Comparison of ENCODE assay signal across 20 cellular contexts in genomic region chr6:353642-354614, GRCh38. TPM values are rescaled to one million over a fixed set of nuclear protein-coding genes. Genes with fewer than 3 reads are reported as not detected.
DNase-seq lines count a peak whose midpoint lies in the region; ATAC-seq and TF ChIP-seq lines count a peak whose summit lies in the region.
"Had no signal": no experiment of that assay in that cellular context is flagged by ENCODE, and none has a peak within 500 bp of the region (broad histone marks: within the 10 kb centered on the region; RNA-seq: fewer than 3 reads in every experiment).

No MANE protein-coding gene starts in this region.

- no peaks in the 10 kb centered on the region for H3K9me2 ChIP-seq in OCI-LY7 (ENCODE audit: insufficient read depth, low read length)

- no peaks in the 10 kb centered on the region for H3K36me3 Mint-ChIP-seq in Caco-2 (ENCODE audit: insufficient read depth, unreplicated experiment)

- peak overlapping the region; percentile 66 for H3K4me2 ChIP-seq in OCI-LY7 (ENCODE audit: low read length)

- no peak for DNase-seq in OCI-LY7 (ENCODE audit: low spot score)
- peak; percentile 59 for DNase-seq in sciatic nerve (ENCODE audit: low spot score)
- no peak for DNase-seq in Caco-2
- no peak for DNase-seq in HUDEP-2 (lab: John Stamatoyannopoulos, UW; ENCODE audit: unreplicated experiment in 76 of 76)
- DNase-seq: activated CD8-positive, alpha-beta memory T cell treated with anti-CD3 and anti-CD28 coated beads for 24 hours; activated T-cell treated with anti-CD3 and anti-CD28 coated beads, Interleukin-2, amount 50 U/mL, for 24 hours; mammary epithelial cell; NCI-H1417 treated with DMSO at 0.1 percent for 48 hours; NCI-H2081 treated with DMSO at 0.1 percent for 48 hours; NCI-H82; SHP77; stimulated activated CD4-positive, alpha-beta T cell treated with anti-CD3 and anti-CD28 coated beads, Interleukin-2, amount 100 ng/mL, for 48 hours; stimulated activated naive CD4-positive, alpha-beta T cell; SW 1271 had no signal

- TF ChIP-seq CTCF in HEK293 (tag by site-specific recombination; IDR thresholded peaks at IDR 0.05) = no peak
- no peak for TF ChIP-seq CTCF in OCI-LY7 (conservative IDR thresholded peaks at IDR 0.05; ENCODE audit: low read length)
- TF ChIP-seq CTCF in Caco-2 (IDR thresholded peaks at IDR 0.05; ENCODE audit: insufficient read depth in 1 of 2, low read depth in 1 of 2, low read length in 1 of 2, severe bottlenecking in 1 of 2, unreplicated experiment in 1 of 2) = no peak

- H3K79me2 ChIP-seq in OCI-LY7 (ENCODE audit: insufficient read depth, low read depth, low read length) = no peaks in the 10 kb centered on the region

- CTCF ChIA-PET in HEK293 (lab: Yijun Ruan, JAX) = interaction anchor here (0.6 to 0.8 kb wide), 2 partner anchors 8 to 35 kb away, joined by 3 read pairs; no protein-coding TSS in a partner anchor
- CTCF ChIA-PET in OCI-LY7 (lab: Charles Lee; ENCODE audit: unreplicated experiment) = interaction anchor here (0.9 to 1.1 kb wide), 2 partner anchors 12 to 39 kb away, joined by 3 to 4 read pairs; no protein-coding TSS in a partner anchor
- CTCF ChIA-PET in Caco-2 (lab: Charles Lee) = no interaction called here

- peaks cover 3% of the 10 kb centered on the region for H3K27me3 Mint-ChIP-seq in Caco-2 (ENCODE audit: insufficient read depth, unreplicated experiment)
- H3K27me3 Mint-ChIP-seq: activated T-cell treated with anti-CD3 and anti-CD28 coated beads, Interleukin-2, amount 50 U/mL, for 24 hours had no signal

- POLR2A ChIA-PET in HEK293 (lab: Yijun Ruan, JAX) = no interaction called here
- POLR2A ChIA-PET in OCI-LY7 (lab: Charles Lee) = interaction anchor here (0.6 to 8.4 kb wide), 10 partner anchors 8 to 133 kb away, joined by 3 to 77 read pairs (median 8); partner anchors contain the start of gene IRF4
- POLR2A ChIA-PET in Caco-2 (lab: Charles Lee) = no interaction called here

- no peak overlapping the region for H2AFZ ChIP-seq in OCI-LY7 (ENCODE audit: low read length)

- H3K27me3 ChIP-seq in Caco-2 (replicated peaks; ENCODE audit: control insufficient read depth, insufficient read depth, low read length) = no peaks in the 10 kb centered on the region
- H3K27me3 ChIP-seq: neutrophil had no signal

- no peak overlapping the region for H3K4me3 Mint-ChIP-seq in Caco-2 (ENCODE audit: unreplicated experiment)
- H3K4me3 Mint-ChIP-seq: activated T-cell treated with anti-CD3 and anti-CD28 coated beads, Interleukin-2, amount 50 U/mL, for 24 hours had no signal

- H3K27ac ChIP-seq in HEK293 (ENCODE audit: extremely low read depth, low read depth, low read length) (no peak overlapping the region), OCI-LY7 (ENCODE audit: low read depth, low read length, poor library complexity, severe bottlenecking) (peak overlapping the region; percentile 86)
- H3K27ac ChIP-seq: neutrophil had no signal

- intact Hi-C loops in OCI-LY7 (cut with micrococcal nuclease; ENCODE audit: unreplicated experiment) = loop anchor here (5.0 kb wide), 1 partner anchor 38 kb away; the partner anchor contains the start of gene IRF4
- intact Hi-C loops in sciatic nerve (cut with DNase I) = no loop called here
- intact Hi-C loops in Caco-2 (cut with micrococcal nuclease; ENCODE audit: unreplicated experiment) = no loop called here

- BruUV-seq in OCI-LY7 (replicated peaks; lab: Mats Ljungman, UMichigan) (no TSS peak), Caco-2 (replicated peaks; lab: Mats Ljungman, UMichigan) (no TSS peak)

- H3K4me1 ChIP-seq in HEK293 (ENCODE audit: control insufficient read depth, insufficient read depth, low read length) = 0 out of 2 replicates have a peak, but pooled peaks cover 3% of the 10 kb centered on the region
- peaks cover 99% of the 10 kb centered on the region for H3K4me1 ChIP-seq in OCI-LY7 (ENCODE audit: insufficient read depth, low read length, poor library complexity, severe bottlenecking)
- H3K4me1 ChIP-seq in Caco-2 = no peaks in the 10 kb centered on the region
- H3K4me1 ChIP-seq: HAP-1 had no signal

- H3K36me3 ChIP-seq in HEK293 (ENCODE audit: control insufficient read depth in 2 of 2, insufficient read depth in 1 of 2, low read length in 2 of 2) (no peaks in the 10 kb centered on the region), OCI-LY7 (ENCODE audit: insufficient read depth, low read length) (peaks cover 6% of the 10 kb centered on the region; the same call in 1 of the 2 replicates), Caco-2 (ENCODE audit: control insufficient read depth, insufficient read depth, low read length) (no peaks in the 10 kb centered on the region)
- H3K36me3 ChIP-seq: HAP-1 had no signal

- H3K4me3 ChIP-seq in HEK293 (ENCODE audit: low read depth, low read length) = no peak overlapping the region
- H3K4me3 ChIP-seq in OCI-LY7 (ENCODE audit: low read depth, low read length, poor library complexity, severe bottlenecking) = no peak overlapping the region
- H3K4me3 ChIP-seq in Caco-2 (ENCODE audit: low read depth, low read length) = no peak overlapping the region
- H3K4me3 ChIP-seq: HAP-1 had no signal

- no peaks in the 10 kb centered on the region for H3K9me3 Mint-ChIP-seq in Caco-2 (ENCODE audit: unreplicated experiment)
- H3K9me3 Mint-ChIP-seq: activated T-cell treated with anti-CD3 and anti-CD28 coated beads, Interleukin-2, amount 50 U/mL, for 24 hours had no signal

- no peaks in the 10 kb centered on the region for H4K20me1 ChIP-seq in OCI-LY7 (ENCODE audit: insufficient read depth, low read length)

- H3K9me3 ChIP-seq in HEK293 (ENCODE audit: control insufficient read depth, insufficient read depth, low read depth, low read length) (no peaks in the 10 kb centered on the region), OCI-LY7 (ENCODE audit: low read length) (no peaks in the 10 kb centered on the region), Caco-2 (no peaks in the 10 kb centered on the region)
- H3K9me3 ChIP-seq: neutrophil had no signal

- H3K4me1 Mint-ChIP-seq in Caco-2 (ENCODE audit: low read depth, unreplicated experiment) = no peaks in the 10 kb centered on the region

- H3K27ac Mint-ChIP-seq in Caco-2 (ENCODE audit: unreplicated experiment) = no peak overlapping the region
- H3K27ac Mint-ChIP-seq: activated T-cell treated with anti-CD3 and anti-CD28 coated beads, Interleukin-2, amount 50 U/mL, for 24 hours had no signal

- ATAC-seq in esophagus mucosa = peak; percentile 4
- ATAC-seq in sciatic nerve = no peak
- no peak for ATAC-seq in GM21447 (IDR thresholded peaks at IDR 0.05; ENCODE audit: unreplicated experiment)

TF ChIP-seq in HEK293, 187 proteins besides CTCF, POLR2A, EP300 and RAD21:
- TF ChIP-seq ZNF548 (tag by site-specific recombination; IDR thresholded peaks at IDR 0.05) = 0 out of 2 replicates have a peak, but pooled peaks have one; percentile 13
- TF ChIP-seq HOXD13 (CRISPR knock-in tag; IDR thresholded peaks at IDR 0.05; ENCODE audit: borderline replicate concordance) = 0 out of 2 replicates have a peak, but pooled peaks have one; percentile 9
- no peak for TF ChIP-seq ZNF311 (tag by site-specific recombination; IDR thresholded peaks at IDR 0.05; ENCODE audit: borderline replicate concordance)

RNA-seq across cellular contexts. Expression of gene IRF4, which starts 37.6 kb away (rescaled TPM):
- total RNA-seq in OCI-LY7 (2014; rRNA removed; shearing (Covaris generic)) = 143 and 189 TPM in 2 replicates
- total RNA-seq in OCI-LY7 (2022) (281 and 291 TPM in 2 replicates), esophagus mucosa (1.1 TPM), sciatic nerve (4.7 TPM), Caco-2 (2022) (not detected in 2 replicates)
- total RNA-seq: mammary epithelial cell, MCF 10A had no signal

Comparison
In these comparisons a context has a peak if more than half of its experiments do, and no peak if none do; other contexts are left out.
1. RNA of gene IRF4, which starts 37.6 kb away (total RNA-seq): 143 to 291 TPM in OCI-LY7; 4.7 TPM in sciatic nerve (single experiment), 1.1 TPM in esophagus mucosa (single experiment) and not detected in Caco-2; every median in the first group is over 10 times any median in the second.